In the genomic region with DNA sequence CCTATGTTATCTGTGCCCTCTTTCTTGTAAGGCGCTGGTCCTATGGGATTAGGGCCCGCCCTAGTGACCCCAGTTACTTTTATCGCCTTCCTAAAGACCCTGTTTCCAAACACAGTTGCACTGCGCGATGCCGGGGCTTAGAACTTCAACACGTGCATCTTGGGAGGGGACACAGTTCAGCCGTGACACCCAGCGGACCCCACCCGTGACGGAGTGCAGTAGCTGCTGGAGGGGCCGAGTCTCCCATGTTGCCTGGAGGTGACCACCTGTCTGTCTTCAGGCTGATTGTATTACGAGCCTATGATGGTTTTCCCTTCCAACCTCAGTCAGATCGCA, we compare ENCODE assay signal across 1 cellular context.
TF ChIP-seq lines count a peak whose summit lies in the region.

No MANE protein-coding gene starts in this region.

TF ChIP-seq in HepG2, 621 proteins besides CTCF, POLR2A, EP300 and RAD21 (continued from another document and continues in another):
- TF ChIP-seq, protein P1, sequence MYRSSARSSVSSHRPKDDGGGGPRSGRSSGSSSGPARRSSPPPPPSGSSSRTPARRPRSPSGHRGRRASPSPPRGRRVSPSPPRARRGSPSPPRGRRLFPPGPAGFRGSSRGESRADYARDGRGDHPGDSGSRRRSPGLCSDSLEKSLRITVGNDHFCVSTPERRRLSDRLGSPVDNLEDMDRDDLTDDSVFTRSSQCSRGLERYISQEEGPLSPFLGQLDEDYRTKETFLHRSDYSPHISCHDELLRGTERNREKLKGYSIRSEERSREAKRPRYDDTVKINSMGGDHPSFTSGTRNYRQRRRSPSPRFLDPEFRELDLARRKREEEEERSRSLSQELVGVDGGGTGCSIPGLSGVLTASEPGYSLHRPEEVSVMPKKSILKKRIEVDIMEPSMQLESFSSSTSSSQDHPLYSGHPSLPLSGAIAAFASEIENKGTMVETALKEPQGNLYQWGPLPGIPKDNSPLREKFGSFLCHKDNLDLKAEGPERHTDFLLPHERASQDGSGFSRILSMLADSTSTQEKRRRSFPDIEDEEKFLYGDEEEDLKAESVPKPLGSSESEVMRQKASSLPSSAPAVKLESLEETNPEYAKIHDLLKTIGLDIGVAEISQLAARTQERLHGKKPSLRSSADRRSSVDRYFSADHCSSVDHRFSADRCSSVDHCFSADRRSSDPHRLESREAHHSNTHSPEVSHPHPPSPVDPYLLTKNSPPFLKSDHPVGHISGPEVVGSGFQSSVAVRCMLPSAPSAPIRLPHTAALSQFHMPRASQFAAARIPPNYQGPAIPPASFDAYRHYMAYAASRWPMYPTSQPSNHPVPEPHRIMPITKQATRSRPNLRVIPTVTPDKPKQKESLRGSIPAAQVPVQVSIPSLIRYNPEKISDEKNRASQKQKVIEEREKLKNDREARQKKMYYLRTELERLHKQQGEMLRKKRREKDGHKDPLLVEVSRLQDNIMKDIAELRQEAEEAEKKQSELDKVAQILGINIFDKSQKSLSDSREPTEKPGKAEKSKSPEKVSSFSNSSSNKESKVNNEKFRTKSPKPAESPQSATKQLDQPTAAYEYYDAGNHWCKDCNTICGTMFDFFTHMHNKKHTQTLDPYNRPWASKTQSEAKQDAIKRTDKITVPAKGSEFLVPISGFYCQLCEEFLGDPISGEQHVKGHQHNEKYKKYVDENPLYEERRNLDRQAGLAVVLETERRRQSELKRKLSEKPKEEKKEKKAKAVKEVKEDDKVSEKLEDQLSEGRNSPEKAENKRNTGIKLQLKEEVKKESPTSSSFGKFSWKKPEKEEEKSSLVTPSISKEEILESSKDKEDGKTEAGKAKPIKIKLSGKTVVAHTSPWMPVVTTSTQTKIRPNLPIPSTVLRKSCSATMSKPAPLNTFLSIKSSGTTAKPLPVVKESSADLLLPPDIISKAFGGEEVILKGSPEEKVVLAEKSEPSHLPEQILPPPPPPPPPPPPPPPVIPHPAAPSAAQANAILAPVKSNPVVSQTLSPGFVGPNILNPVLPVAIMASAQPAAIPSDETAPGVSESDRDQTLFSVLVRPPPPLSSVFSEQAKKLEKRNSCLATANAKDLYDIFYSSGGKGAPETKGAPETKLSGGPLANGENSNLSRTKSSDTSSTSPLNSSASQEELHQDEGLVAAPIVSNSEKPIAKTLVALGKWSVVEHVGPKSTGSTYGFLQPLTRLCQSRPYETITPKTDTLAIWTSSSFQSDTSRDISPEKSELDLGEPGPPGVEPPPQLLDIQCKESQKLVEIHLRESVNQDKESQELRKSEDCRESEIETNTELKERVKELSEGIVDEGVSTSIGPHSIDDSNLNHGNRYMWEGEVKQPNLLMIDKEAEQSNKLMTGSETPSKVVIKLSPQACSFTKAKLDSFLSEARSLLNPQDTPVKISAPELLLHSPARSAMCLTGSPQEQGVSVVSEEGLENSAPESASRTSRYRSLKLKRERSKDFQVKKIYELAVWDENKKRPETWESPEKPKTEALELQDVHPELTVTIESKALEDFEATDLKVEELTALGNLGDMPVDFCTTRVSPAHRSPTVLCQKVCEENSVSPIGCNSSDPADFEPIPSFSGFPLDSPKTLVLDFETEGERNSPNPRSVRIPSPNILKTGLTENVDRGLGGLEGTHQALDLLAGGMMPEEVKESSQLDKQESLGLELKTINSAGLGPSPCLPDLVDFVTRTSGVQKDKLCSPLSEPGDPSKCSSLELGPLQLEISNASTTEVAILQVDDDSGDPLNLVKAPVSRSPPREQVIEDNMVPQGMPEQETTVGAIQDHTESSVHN (CRISPR knock-in tag; IDR thresholded peaks at IDR 0.05): 0 out of 2 replicates have a peak, but pooled peaks have one; percentile 79
- TF ChIP-seq, protein P2, sequence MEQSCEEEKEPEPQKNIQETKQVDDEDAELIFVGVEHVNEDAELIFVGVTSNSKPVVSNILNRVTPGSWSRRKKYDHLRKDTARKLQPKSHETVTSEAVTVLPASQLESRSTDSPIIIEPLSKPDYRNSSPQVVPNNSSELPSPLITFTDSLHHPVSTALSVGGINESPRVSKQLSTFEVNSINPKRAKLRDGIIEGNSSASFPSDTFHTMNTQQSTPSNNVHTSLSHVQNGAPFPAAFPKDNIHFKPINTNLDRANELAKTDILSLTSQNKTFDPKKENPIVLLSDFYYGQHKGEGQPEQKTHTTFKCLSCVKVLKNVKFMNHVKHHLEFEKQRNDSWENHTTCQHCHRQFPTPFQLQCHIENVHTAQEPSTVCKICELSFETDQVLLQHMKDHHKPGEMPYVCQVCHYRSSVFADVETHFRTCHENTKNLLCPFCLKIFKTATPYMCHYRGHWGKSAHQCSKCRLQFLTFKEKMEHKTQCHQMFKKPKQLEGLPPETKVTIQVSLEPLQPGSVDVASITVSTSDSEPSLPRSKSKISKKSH (CRISPR knock-in tag; IDR thresholded peaks at IDR 0.05; ENCODE audit: borderline replicate concordance): no peak
- no peak for TF ChIP-seq THYN1 (CRISPR knock-in tag; IDR thresholded peaks at IDR 0.05; ENCODE audit: borderline replicate concordance, low read depth)
- no peak for TF ChIP-seq TRIM24 (CRISPR knock-in tag; IDR thresholded peaks at IDR 0.05)
- TF ChIP-seq SP1 (IDR thresholded peaks at IDR 0.05): no peak
- no peak for TF ChIP-seq SP1 (CRISPR knock-in tag; IDR thresholded peaks at IDR 0.05)
- TF ChIP-seq, protein P3, sequence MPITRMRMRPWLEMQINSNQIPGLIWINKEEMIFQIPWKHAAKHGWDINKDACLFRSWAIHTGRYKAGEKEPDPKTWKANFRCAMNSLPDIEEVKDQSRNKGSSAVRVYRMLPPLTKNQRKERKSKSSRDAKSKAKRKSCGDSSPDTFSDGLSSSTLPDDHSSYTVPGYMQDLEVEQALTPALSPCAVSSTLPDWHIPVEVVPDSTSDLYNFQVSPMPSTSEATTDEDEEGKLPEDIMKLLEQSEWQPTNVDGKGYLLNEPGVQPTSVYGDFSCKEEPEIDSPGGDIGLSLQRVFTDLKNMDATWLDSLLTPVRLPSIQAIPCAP (CRISPR knock-in tag; IDR thresholded peaks at IDR 0.05; ENCODE audit: low read depth): 0 out of 2 replicates have a peak, but pooled peaks have one; percentile 26
- TF ChIP-seq ZNF234 (CRISPR knock-in tag; conservative IDR thresholded peaks at IDR 0.05): no peak
- TF ChIP-seq MAZ (IDR thresholded peaks at IDR 0.05; ENCODE audit: borderline replicate concordance, low read depth, low read length): no peak
- 0 out of 2 replicates have a peak, but pooled peaks have one; percentile 0 for TF ChIP-seq MAZ (CRISPR knock-in tag; IDR thresholded peaks at IDR 0.05; ENCODE audit: low read depth)
- TF ChIP-seq, protein P4, sequence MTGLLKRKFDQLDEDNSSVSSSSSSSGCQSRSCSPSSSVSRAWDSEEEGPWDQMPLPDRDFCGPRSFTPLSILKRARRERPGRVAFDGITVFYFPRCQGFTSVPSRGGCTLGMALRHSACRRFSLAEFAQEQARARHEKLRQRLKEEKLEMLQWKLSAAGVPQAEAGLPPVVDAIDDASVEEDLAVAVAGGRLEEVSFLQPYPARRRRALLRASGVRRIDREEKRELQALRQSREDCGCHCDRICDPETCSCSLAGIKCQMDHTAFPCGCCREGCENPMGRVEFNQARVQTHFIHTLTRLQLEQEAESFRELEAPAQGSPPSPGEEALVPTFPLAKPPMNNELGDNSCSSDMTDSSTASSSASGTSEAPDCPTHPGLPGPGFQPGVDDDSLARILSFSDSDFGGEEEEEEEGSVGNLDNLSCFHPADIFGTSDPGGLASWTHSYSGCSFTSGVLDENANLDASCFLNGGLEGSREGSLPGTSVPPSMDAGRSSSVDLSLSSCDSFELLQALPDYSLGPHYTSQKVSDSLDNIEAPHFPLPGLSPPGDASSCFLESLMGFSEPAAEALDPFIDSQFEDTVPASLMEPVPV (CRISPR knock-in tag; IDR thresholded peaks at IDR 0.05): 0 out of 2 replicates have a peak, but pooled peaks have one; percentile 7
- no peak for TF ChIP-seq CREB1 (IDR thresholded peaks at IDR 0.05)
- no peak for TF ChIP-seq CREB1 (CRISPR knock-in tag; IDR thresholded peaks at IDR 0.05)
- no peak for TF ChIP-seq ZNF709 (CRISPR knock-in tag; IDR thresholded peaks at IDR 0.05)
- TF ChIP-seq NKX3-1 (CRISPR knock-in tag; IDR thresholded peaks at IDR 0.05): no peak
- peak; percentile 73; the same call in 1 of the 2 replicates for TF ChIP-seq NCOA1 (CRISPR knock-in tag; IDR thresholded peaks at IDR 0.05)
- TF ChIP-seq, protein P5, sequence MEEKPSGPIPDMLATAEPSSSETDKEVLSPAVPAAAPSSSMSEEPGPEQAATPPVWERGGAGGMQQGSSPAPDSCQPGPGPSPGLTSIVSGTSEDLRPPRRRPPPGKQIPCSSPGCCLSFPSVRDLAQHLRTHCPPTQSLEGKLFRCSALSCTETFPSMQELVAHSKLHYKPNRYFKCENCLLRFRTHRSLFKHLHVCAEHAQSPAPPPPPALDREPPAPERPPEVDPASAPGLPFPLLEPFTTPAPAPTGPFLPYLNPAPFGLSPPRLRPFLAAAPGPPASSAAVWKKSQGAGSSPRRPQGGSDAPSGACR (CRISPR knock-in tag; IDR thresholded peaks at IDR 0.05): no peak
- TF ChIP-seq RCOR2 (CRISPR knock-in tag; IDR thresholded peaks at IDR 0.05): no peak
- no peak for TF ChIP-seq SMYD3 (CRISPR knock-in tag; IDR thresholded peaks at IDR 0.05)
- no peak for TF ChIP-seq ZNF549 (CRISPR knock-in tag; IDR thresholded peaks at IDR 0.05)
- no peak for TF ChIP-seq ZFP41 (CRISPR knock-in tag; IDR thresholded peaks at IDR 0.05; ENCODE audit: borderline replicate concordance)
- TF ChIP-seq, protein P6, sequence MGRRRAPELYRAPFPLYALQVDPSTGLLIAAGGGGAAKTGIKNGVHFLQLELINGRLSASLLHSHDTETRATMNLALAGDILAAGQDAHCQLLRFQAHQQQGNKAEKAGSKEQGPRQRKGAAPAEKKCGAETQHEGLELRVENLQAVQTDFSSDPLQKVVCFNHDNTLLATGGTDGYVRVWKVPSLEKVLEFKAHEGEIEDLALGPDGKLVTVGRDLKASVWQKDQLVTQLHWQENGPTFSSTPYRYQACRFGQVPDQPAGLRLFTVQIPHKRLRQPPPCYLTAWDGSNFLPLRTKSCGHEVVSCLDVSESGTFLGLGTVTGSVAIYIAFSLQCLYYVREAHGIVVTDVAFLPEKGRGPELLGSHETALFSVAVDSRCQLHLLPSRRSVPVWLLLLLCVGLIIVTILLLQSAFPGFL (CRISPR knock-in tag; IDR thresholded peaks at IDR 0.05): no peak
- TF ChIP-seq, protein P7, sequence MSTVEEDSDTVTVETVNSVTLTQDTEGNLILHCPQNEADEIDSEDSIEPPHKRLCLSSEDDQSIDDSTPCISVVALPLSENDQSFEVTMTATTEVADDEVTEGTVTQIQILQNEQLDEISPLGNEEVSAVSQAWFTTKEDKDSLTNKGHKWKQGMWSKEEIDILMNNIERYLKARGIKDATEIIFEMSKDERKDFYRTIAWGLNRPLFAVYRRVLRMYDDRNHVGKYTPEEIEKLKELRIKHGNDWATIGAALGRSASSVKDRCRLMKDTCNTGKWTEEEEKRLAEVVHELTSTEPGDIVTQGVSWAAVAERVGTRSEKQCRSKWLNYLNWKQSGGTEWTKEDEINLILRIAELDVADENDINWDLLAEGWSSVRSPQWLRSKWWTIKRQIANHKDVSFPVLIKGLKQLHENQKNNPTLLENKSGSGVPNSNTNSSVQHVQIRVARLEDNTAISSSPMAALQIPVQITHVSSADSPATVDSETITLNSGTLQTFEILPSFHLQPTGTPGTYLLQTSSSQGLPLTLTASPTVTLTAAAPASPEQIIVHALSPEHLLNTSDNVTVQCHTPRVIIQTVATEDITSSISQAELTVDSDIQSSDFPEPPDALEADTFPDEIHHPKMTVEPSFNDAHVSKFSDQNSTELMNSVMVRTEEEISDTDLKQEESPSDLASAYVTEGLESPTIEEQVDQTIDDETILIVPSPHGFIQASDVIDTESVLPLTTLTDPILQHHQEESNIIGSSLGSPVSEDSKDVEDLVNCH (CRISPR knock-in tag; IDR thresholded peaks at IDR 0.05): no peak
- TF ChIP-seq ZNF34 (CRISPR knock-in tag; IDR thresholded peaks at IDR 0.05; ENCODE audit: borderline replicate concordance): peak; percentile 55; the same call in 1 of the 2 replicates
- no peak for TF ChIP-seq MAFF (IDR thresholded peaks at IDR 0.05; ENCODE audit: low read depth, low read length)
- TF ChIP-seq, protein P8, sequence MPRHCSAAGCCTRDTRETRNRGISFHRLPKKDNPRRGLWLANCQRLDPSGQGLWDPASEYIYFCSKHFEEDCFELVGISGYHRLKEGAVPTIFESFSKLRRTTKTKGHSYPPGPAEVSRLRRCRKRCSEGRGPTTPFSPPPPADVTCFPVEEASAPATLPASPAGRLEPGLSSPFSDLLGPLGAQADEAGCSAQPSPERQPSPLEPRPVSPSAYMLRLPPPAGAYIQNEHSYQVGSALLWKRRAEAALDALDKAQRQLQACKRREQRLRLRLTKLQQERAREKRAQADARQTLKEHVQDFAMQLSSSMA (CRISPR knock-in tag; IDR thresholded peaks at IDR 0.05): no peak
- TF ChIP-seq TCF7L2 (IDR thresholded peaks at IDR 0.05; ENCODE audit: low read depth, low read length): no peak
- TF ChIP-seq KDM3A (CRISPR knock-in tag; IDR thresholded peaks at IDR 0.05; ENCODE audit: low read depth): 0 out of 2 replicates have a peak, but pooled peaks have one; percentile 3
- TF ChIP-seq AGO1 (IDR thresholded peaks at IDR 0.05; ENCODE audit: low read depth, low read length, poor library complexity, severe bottlenecking): no peak
- no peak for TF ChIP-seq KDM5B (CRISPR knock-in tag; IDR thresholded peaks at IDR 0.05; ENCODE audit: borderline replicate concordance)
- TF ChIP-seq, protein P9, sequence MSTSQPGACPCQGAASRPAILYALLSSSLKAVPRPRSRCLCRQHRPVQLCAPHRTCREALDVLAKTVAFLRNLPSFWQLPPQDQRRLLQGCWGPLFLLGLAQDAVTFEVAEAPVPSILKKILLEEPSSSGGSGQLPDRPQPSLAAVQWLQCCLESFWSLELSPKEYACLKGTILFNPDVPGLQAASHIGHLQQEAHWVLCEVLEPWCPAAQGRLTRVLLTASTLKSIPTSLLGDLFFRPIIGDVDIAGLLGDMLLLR (CRISPR knock-in tag; IDR thresholded peaks at IDR 0.05): no peak
- TF ChIP-seq, protein P10, sequence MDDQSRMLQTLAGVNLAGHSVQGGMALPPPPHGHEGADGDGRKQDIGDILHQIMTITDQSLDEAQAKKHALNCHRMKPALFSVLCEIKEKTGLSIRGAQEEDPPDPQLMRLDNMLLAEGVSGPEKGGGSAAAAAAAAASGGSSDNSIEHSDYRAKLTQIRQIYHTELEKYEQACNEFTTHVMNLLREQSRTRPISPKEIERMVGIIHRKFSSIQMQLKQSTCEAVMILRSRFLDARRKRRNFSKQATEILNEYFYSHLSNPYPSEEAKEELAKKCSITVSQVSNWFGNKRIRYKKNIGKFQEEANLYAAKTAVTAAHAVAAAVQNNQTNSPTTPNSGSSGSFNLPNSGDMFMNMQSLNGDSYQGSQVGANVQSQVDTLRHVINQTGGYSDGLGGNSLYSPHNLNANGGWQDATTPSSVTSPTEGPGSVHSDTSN (CRISPR knock-in tag; IDR thresholded peaks at IDR 0.05; ENCODE audit: borderline replicate concordance): no peak
